8 cellular contexts compared by ENCODE assay signal in the genomic region with DNA sequence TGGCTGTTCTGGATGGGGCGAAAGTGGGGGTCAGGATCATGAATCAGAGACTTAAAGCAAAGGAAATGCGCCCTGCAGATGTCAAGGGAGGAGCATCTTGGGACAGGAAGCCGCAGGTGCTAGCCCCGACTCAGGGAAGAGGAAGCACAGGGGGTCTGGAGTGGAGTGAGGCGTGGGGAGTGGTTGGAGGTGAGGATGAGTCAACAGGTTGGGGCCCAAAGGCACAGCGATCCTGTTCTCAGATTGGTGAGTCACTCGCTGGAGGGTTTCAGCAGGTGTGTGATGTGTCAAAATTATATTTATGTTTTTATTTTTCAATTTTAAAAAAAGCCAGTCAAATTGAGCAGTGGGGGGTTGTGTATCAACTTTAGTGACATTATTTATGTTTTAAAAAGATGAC. TPM values are rescaled to one million over a fixed set of nuclear protein-coding genes. Genes with fewer than 3 reads are reported as not detected.
DNase-seq lines count a peak whose midpoint lies in the region; ATAC-seq and TF ChIP-seq lines count a peak whose summit lies in the region.

No MANE protein-coding gene starts in this region.

- no peak overlapping the region for H3K27ac ChIP-seq in HL-60 (replicated peaks)
- H3K27ac ChIP-seq in mesenchymal stem cell (ENCODE audit: low read length, poor library complexity, severe bottlenecking) = no peak overlapping the region

- H3K14ac ChIP-seq in mesenchymal stem cell (ENCODE audit: low read length in 2 of 2) = no peak overlapping the region

- no peak overlapping the region for H2AFZ ChIP-seq in mesenchymal stem cell (ENCODE audit: low read depth, low read length)

- H3K9me3 ChIP-seq in mesenchymal stem cell (ENCODE audit: control insufficient read depth, low read length) = no peaks in the 10 kb centered on the region

- no peak overlapping the region for H2AK5ac ChIP-seq in mesenchymal stem cell (ENCODE audit: low read length, severe bottlenecking)

- no peaks in the 10 kb centered on the region for H3K36me3 ChIP-seq in mesenchymal stem cell (ENCODE audit: control insufficient read depth in 1 of 2, insufficient read depth in 2 of 2, low read depth in 1 of 2, low read length in 2 of 2)

- no peak overlapping the region for H3K4me2 ChIP-seq in mesenchymal stem cell (ENCODE audit: low read length, poor library complexity, severe bottlenecking)

- 63% methylated on average over 5 of the region's 7 CpGs for WGBS in mesenchymal stem cell

- H3K79me1 ChIP-seq in mesenchymal stem cell (replicated peaks; ENCODE audit: low read length, poor library complexity, severe bottlenecking) = no peaks in the 10 kb centered on the region

- H2BK12ac ChIP-seq in mesenchymal stem cell (ENCODE audit: low read length in 2 of 2) = no peak overlapping the region

- H4K8ac ChIP-seq in mesenchymal stem cell (ENCODE audit: low read length) = no peak overlapping the region

- H3K4me1 Mint-ChIP-seq in osteocyte (ENCODE audit: unreplicated experiment) = no peaks in the 10 kb centered on the region

- no peak for ATAC-seq in GM19455 (IDR thresholded peaks at IDR 0.05; ENCODE audit: unreplicated experiment)

- no peak overlapping the region for H3K9ac ChIP-seq in mesenchymal stem cell (ENCODE audit: low read length)

- TF ChIP-seq CTCF in HL-60 (IDR thresholded peaks at IDR 0.05; ENCODE audit: insufficient read depth, low read length) (no peak), osteocyte (IDR thresholded peaks at IDR 0.05) (no peak)

- no peaks in the 10 kb centered on the region for H3K9me3 Mint-ChIP-seq in osteocyte (ENCODE audit: unreplicated experiment)

- H3K4me3 Mint-ChIP-seq in osteocyte (ENCODE audit: unreplicated experiment) = no peak overlapping the region

- H3K4me3 ChIP-seq in HL-60 (replicated peaks; ENCODE audit: insufficient read depth, low read length) (no peak overlapping the region), mesenchymal stem cell (ENCODE audit: insufficient read depth in 1 of 2, low read depth in 1 of 2, low read length in 2 of 2) (no peak overlapping the region)

- no peak overlapping the region for H4K91ac ChIP-seq in mesenchymal stem cell (ENCODE audit: low read length)

- H3K36me3 Mint-ChIP-seq in osteocyte (ENCODE audit: unreplicated experiment) = no peaks in the 10 kb centered on the region

- no peak overlapping the region for H3K27ac Mint-ChIP-seq in osteocyte (ENCODE audit: unreplicated experiment)

- peaks cover 16% of the 10 kb centered on the region for H3K27me3 Mint-ChIP-seq in osteocyte (ENCODE audit: unreplicated experiment)

- H3K23ac ChIP-seq in mesenchymal stem cell (ENCODE audit: low read length in 2 of 2) = no peak overlapping the region

- peak; percentile 27 to 39 for DNase-seq in HL-60 (ENCODE audit: low read depth in 1 of 2, low spot score in 1 of 2)
- DNase-seq in activated CD4-positive, CD25-positive, alpha-beta regulatory T cell treated with anti-CD3 and anti-CD28 coated beads, Interleukin-2, amount 50 U/mL, for 16 hours (ENCODE audit: low read depth, low spot score) = peak; percentile 17
- peak; percentile 33 for DNase-seq in central memory CD4-positive, alpha-beta T cell
- peak; percentile 30 for DNase-seq in stimulated activated CD8-positive, alpha-beta memory T cell treated with anti-CD3 and anti-CD28 coated beads, Interleukin-15, amount 100 ng/mL, for 1 hour (ENCODE audit: low read depth)
- DNase-seq in occipital lobe (lab: John Stamatoyannopoulos, UW) = no peak
- DNase-seq in osteocyte (ENCODE audit: extremely low spot score, unreplicated experiment) = no peak
- DNase-seq in mesenchymal stem cell = no peak

- no peak overlapping the region for H3K4ac ChIP-seq in mesenchymal stem cell (ENCODE audit: low read depth in 1 of 2, low read length in 2 of 2)

- no peaks in the 10 kb centered on the region for H3K27me3 ChIP-seq in HL-60 (ENCODE audit: insufficient read depth, poor library complexity, severe bottlenecking)
- H3K27me3 ChIP-seq in mesenchymal stem cell (ENCODE audit: control insufficient read depth in 1 of 2, insufficient read depth in 1 of 2, low read length in 2 of 2) = peaks cover 0 to 35% of the 10 kb centered on the region in 2 experiments

- no peak overlapping the region for H2BK120ac ChIP-seq in mesenchymal stem cell (ENCODE audit: low read depth, low read length)

- no peak overlapping the region for H2BK15ac ChIP-seq in mesenchymal stem cell (ENCODE audit: low read depth, poor library complexity, severe bottlenecking)

- no peak overlapping the region for H3K18ac ChIP-seq in mesenchymal stem cell (ENCODE audit: low read depth in 1 of 2, low read length in 2 of 2)

- H2BK5ac ChIP-seq in mesenchymal stem cell (ENCODE audit: low read depth, low read length, poor library complexity, severe bottlenecking) = no peak overlapping the region

- peaks cover 4% of the 10 kb centered on the region for H3K4me1 ChIP-seq in mesenchymal stem cell (ENCODE audit: control insufficient read depth, insufficient read depth, low read depth, low read length)

RNA-seq across cellular contexts. Expression of a gene that starts 19.0 kb away (rescaled TPM):
- total RNA-seq in occipital lobe (2.8 TPM), osteocyte (not detected in 2 replicates)
- polyA plus RNA-seq in mesenchymal stem cell (2013, experiment 1 of 2) = 0.07 TPM
- polyA plus RNA-seq in mesenchymal stem cell (2013, experiment 2 of 2) = 0.03 TPM

RNA-seq across cellular contexts. Expression of a gene that starts 59.0 kb away (rescaled TPM):
- 1,021 TPM for total RNA-seq in occipital lobe
- 996 and 1,026 TPM in 2 replicates for total RNA-seq in osteocyte
- polyA plus RNA-seq in mesenchymal stem cell (2013, experiment 1 of 2) = 1,582 TPM
- 1,567 TPM for polyA plus RNA-seq in mesenchymal stem cell (2013, experiment 2 of 2)

Comparison
In these comparisons a context has a peak if more than half of its experiments do, and no peak if none do; other contexts are left out.
1. DNase-seq: peak in HL-60 (2 of 2), activated CD4-positive, CD25-positive, alpha-beta regulatory T cell treated with anti-CD3 and anti-CD28 coated beads, Interleukin-2, amount 50 U/mL, for 16 hours (single experiment), central memory CD4-positive, alpha-beta T cell (single experiment) and stimulated activated CD8-positive, alpha-beta memory T cell treated with anti-CD3 and anti-CD28 coated beads, Interleukin-15, amount 100 ng/mL, for 1 hour (single experiment); none in occipital lobe (single experiment), osteocyte (single experiment) and mesenchymal stem cell (single experiment).